In the genomic region with DNA sequence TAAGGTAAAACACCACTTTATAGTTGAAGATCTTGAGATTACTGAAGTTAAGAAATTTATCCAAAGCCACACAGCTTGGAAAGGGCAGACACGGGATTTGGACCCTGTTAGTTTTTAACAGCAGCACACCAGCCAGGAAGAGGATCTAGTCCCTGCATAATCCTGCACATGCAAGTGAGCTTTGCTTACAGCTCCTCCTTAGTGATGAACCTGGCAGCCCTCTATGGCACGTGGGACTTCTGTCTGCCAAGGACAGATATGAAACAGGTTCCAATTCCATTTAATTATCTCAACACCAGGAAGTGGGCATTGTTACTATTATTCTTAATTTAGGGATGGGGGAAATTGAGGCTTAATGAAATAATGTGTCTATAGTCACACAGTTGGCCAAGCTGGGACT, we compare ENCODE assay signal across 21 cellular contexts.
"Had no signal": no experiment of that assay in that cellular context is flagged by ENCODE, and none has a peak within 500 bp of the region (broad histone marks: within the 10 kb centered on the region; RNA-seq: fewer than 3 reads in every experiment).

No MANE protein-coding gene starts in this region.

- H3K4me1 ChIP-seq: lower lobe of right lung, psoas muscle, right lobe of liver, tibial nerve, upper lobe of left lung had no signal

- ATAC-seq: effector memory CD8-positive, alpha-beta T cell; left colon; lower lobe of right lung; naive thymus-derived CD8-positive, alpha-beta T cell; psoas muscle; right lobe of liver; stimulated activated naive B cell treated with anti-CD40 and anti-IgM and Interleukin-4, amounts not matched to agents 10 μg/mL and 1 μg/mL and 100 μg/mL, for 72 hours had no signal

- H3K4me3 ChIP-seq: coronary artery, hepatocyte, left ventricle myocardium inferior, lower lobe of right lung, ovary, psoas muscle, right lobe of liver, thoracic aorta, tibial nerve, upper lobe of left lung had no signal

- H3K36me3 ChIP-seq: left ventricle myocardium inferior, lower lobe of right lung, ovary, right lobe of liver, thoracic aorta, tibial nerve, upper lobe of left lung had no signal

- H3K9me3 ChIP-seq: left ventricle myocardium inferior, lower lobe of right lung, ovary, psoas muscle, right lobe of liver, thoracic aorta, tibial nerve, upper lobe of left lung had no signal

- H3K27ac ChIP-seq: coronary artery, hepatocyte, left ventricle myocardium inferior, lower lobe of right lung, ovary, psoas muscle, right lobe of liver, thoracic aorta, tibial nerve, upper lobe of left lung had no signal

- DNase-seq: dermis blood vessel endothelial cell; effector memory CD8-positive, alpha-beta T cell; left colon; left ventricle myocardium inferior; lower lobe of right lung; naive thymus-derived CD8-positive, alpha-beta T cell; nephron progenitor cell; occipital lobe; ovary; posterior cingulate gyrus; psoas muscle; right lobe of liver; small intestine; stimulated activated CD4-positive, alpha-beta T cell treated with anti-CD3 and anti-CD28 coated beads, Interleukin-15, amount 100 ng/mL, for 24 hours; stimulated activated CD4-positive, alpha-beta T cell treated with anti-CD3 and anti-CD28 coated beads, Interleukin-2, amount 100 ng/mL, for 48 hours; stimulated activated naive B cell treated with anti-CD40 and anti-IgM and Interleukin-4, amounts not matched to agents 10 μg/mL and 1 μg/mL and 100 μg/mL, for 72 hours; upper lobe of left lung had no signal

- H3K27me3 ChIP-seq: ovary, right lobe of liver, tibial nerve, upper lobe of left lung had no signal
